ENCODE assay signal across 1 cellular context in the genomic region with DNA sequence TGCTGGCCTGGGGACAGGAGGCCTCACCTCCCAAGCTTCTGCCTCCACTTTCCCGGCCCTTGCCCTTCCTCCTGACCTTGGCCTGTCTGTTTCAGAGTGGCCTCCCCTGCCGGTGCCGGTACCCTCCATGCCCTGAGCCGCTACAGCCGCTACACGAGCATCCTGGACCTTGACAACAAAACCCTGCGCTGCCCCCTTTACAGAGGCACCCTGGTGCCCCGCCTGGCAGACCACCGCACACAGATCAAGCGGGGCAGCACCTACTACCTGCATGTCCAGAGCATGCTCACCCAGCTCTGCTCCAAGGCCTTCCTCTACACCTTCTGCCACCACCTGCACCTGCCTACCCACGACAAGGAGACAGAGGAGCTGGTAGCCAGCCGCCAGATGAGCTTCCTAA.
TF ChIP-seq lines count a peak whose summit lies in the region.

No MANE protein-coding gene starts in this region.

TF ChIP-seq in HepG2, 621 proteins besides CTCF, POLR2A, EP300 and RAD21:
- TF ChIP-seq NR2F6 (IDR thresholded peaks at IDR 0.05) (no peak), NR2F6 (CRISPR knock-in tag; IDR thresholded peaks at IDR 0.05) (no peak), RBFOX2 (IDR thresholded peaks at IDR 0.05; ENCODE audit: low read depth, low read length) (0 out of 2 replicates have a peak, but pooled peaks have one; percentile 29), AGO2 (optimal IDR thresholded peaks at IDR 0.05; ENCODE audit: low read depth, low read length) (peak; percentile 49), SUZ12 (IDR thresholded peaks at IDR 0.05; ENCODE audit: low read depth, low read length) (no peak), ELF1 (CRISPR knock-in tag; IDR thresholded peaks at IDR 0.05) (no peak), ZNF383 (CRISPR knock-in tag; IDR thresholded peaks at IDR 0.05; ENCODE audit: borderline replicate concordance) (no peak), POLR2AphosphoS5 (IDR thresholded peaks at IDR 0.05; ENCODE audit: low read depth, low read length) (no peak)
- TF ChIP-seq, protein P1, sequence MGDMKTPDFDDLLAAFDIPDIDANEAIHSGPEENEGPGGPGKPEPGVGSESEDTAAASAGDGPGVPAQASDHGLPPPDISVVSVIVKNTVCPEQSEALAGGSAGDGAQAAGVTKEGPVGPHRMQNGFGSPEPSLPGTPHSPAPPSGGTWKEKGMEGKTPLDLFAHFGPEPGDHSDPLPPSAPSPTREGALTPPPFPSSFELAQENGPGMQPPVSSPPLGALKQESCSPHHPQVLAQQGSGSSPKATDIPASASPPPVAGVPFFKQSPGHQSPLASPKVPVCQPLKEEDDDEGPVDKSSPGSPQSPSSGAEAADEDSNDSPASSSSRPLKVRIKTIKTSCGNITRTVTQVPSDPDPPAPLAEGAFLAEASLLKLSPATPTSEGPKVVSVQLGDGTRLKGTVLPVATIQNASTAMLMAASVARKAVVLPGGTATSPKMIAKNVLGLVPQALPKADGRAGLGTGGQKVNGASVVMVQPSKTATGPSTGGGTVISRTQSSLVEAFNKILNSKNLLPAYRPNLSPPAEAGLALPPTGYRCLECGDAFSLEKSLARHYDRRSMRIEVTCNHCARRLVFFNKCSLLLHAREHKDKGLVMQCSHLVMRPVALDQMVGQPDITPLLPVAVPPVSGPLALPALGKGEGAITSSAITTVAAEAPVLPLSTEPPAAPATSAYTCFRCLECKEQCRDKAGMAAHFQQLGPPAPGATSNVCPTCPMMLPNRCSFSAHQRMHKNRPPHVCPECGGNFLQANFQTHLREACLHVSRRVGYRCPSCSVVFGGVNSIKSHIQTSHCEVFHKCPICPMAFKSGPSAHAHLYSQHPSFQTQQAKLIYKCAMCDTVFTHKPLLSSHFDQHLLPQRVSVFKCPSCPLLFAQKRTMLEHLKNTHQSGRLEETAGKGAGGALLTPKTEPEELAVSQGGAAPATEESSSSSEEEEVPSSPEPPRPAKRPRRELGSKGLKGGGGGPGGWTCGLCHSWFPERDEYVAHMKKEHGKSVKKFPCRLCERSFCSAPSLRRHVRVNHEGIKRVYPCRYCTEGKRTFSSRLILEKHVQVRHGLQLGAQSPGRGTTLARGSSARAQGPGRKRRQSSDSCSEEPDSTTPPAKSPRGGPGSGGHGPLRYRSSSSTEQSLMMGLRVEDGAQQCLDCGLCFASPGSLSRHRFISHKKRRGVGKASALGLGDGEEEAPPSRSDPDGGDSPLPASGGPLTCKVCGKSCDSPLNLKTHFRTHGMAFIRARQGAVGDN (CRISPR knock-in tag; IDR thresholded peaks at IDR 0.05) = 0 out of 2 replicates have a peak, but pooled peaks have one; percentile 1
TF ChIP-seq in HepG2: peak in this region for 3.
